ENCODE assay signal across 9 cellular contexts in the genomic region with DNA sequence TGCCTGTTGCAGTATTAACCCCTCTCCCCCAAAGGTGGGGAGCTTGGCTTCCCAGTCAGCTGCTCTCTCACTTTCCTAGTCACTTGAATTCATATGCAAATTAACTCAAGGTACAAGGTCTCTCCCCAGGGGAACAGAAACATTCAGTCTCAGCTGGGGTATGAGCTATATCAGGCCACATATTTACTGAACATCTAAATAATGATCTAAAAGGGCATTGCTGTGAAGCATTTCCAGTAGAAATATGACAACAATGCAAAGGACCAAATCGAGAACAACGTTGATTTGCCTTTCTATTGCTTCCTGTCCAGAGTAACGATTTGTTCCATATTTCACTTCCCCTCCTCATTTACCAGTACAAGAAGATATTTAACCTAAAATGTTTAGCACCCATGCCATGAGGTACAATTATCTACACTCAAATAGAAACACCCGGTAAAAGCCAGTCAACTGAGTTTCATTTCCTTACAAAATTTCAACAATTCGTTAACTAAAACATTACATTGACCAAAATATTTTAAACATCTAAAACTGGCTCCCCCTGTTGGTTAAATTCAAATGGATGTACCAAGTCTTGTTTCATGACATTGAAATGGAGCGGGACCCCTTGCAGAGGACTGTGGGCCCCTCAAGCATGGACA. TPM values are rescaled to one million over a fixed set of nuclear protein-coding genes. Genes with fewer than 3 reads are reported as not detected.
DNase-seq lines count a peak whose midpoint lies in the region; ATAC-seq and TF ChIP-seq lines count a peak whose summit lies in the region.
"Had no signal": no experiment of that assay in that cellular context is flagged by ENCODE, and none has a peak within 500 bp of the region (broad histone marks: within the 10 kb centered on the region; RNA-seq: fewer than 3 reads in every experiment).

No MANE protein-coding gene starts in this region.

- no peaks in the 10 kb centered on the region for H3K9me2 ChIP-seq in SU-DHL-6 (replicated peaks; ENCODE audit: insufficient read depth, low read length)

- peak overlapping the region in 3 of 7 donors; percentile 48 to 75 (median 51) for H3K27ac Mint-ChIP-seq in CD14-positive monocyte

- H3K4me3 Mint-ChIP-seq in CD14-positive monocyte: peak overlapping the region; percentile 21 to 81

- no peaks in the 10 kb centered on the region for H3F3A ChIP-seq in SU-DHL-6 (ENCODE audit: insufficient read depth)

- H3K36me3 Mint-ChIP-seq in CD14-positive monocyte: peaks cover 0 to 2% of the 10 kb centered on the region in 2 donors

- peaks cover 3 to 10% (median 6%) of the 10 kb centered on the region in 7 donors for H3K9me3 Mint-ChIP-seq in CD14-positive monocyte

- TF ChIP-seq CTCF in CD14-positive monocyte (IDR thresholded peaks at IDR 0.05): peak; percentile 59
- TF ChIP-seq CTCF in SU-DHL-6 (IDR thresholded peaks at IDR 0.05; ENCODE audit: insufficient read depth, low read length, poor library complexity, severe bottlenecking): peak; percentile 46
- peak; percentile 7 for TF ChIP-seq CTCF in lung (IDR thresholded peaks at IDR 0.05; ENCODE audit: control extremely low read depth, extremely low read depth)

- no peak overlapping the region for H3K4me3 ChIP-seq in SU-DHL-6 (ENCODE audit: insufficient read depth, low read length, poor library complexity, severe bottlenecking)
- no peak overlapping the region for H3K4me3 ChIP-seq in lung

- peaks cover 0 to 1% (median 1%) of the 10 kb centered on the region in 3 donors for H3K27me3 Mint-ChIP-seq in CD14-positive monocyte (ENCODE audit: low read depth in 3 of 3)

- no peaks in the 10 kb centered on the region for H3K36me3 ChIP-seq in SU-DHL-6 (ENCODE audit: low read length)
- no peaks in the 10 kb centered on the region for H3K36me3 ChIP-seq in lung (ENCODE audit: control insufficient read depth in 2 of 2, insufficient read depth in 2 of 2, low read length in 2 of 2)

- no peak for DNase-seq in CD14-positive monocyte (ENCODE audit: low spot score)
- no peak for DNase-seq in lung (ENCODE audit: low spot score)
- DNase-seq in GDM1 (lab: John Stamatoyannopoulos, UW): no peak
- DNase-seq in posterior cingulate gyrus: no peak
- DNase-seq in OCI-M2 (lab: John Stamatoyannopoulos, UW; ENCODE audit: unreplicated experiment): no peak

- H3K4me1 ChIP-seq in lung (ENCODE audit: control insufficient read depth in 2 of 2, insufficient read depth in 2 of 2, low read length in 2 of 2): no peaks in the 10 kb centered on the region

- H3K9ac ChIP-seq in SU-DHL-6 (ENCODE audit: low read length): 0 out of 2 replicates have a peak overlapping the region, but pooled peaks have one; percentile 2
- H3K9ac ChIP-seq: KMS-11 had no signal

- H4K20me1 ChIP-seq in SU-DHL-6 (ENCODE audit: low read depth, low read length): no peaks in the 10 kb centered on the region

- H3K27me3 ChIP-seq in SU-DHL-6 (ENCODE audit: low read length) (no peaks in the 10 kb centered on the region), lung (ENCODE audit: control insufficient read depth, insufficient read depth) (no peaks in the 10 kb centered on the region)

- H3K4me2 ChIP-seq in SU-DHL-6 (ENCODE audit: low read depth, low read length, poor library complexity, severe bottlenecking): peak overlapping the region; percentile 53
- H3K4me2 ChIP-seq: KMS-11 had no signal

- ATAC-seq in GM19035 (IDR thresholded peaks at IDR 0.05; ENCODE audit: unreplicated experiment) (peak; percentile 93), HG03066 (IDR thresholded peaks at IDR 0.05; ENCODE audit: low read depth, unreplicated experiment) (peak; percentile 93), lung (ENCODE audit: insufficient read depth, low FRiP score) (no peak)

- intact Hi-C loops in CD14-positive monocyte (cut with micrococcal nuclease): no loop called here
- intact Hi-C loops in posterior cingulate gyrus (cut with DNase I): no loop called here

- WGBS in lung, 2 donors: 25 to 36% methylated on average over 6 of the region's 6 CpGs

- H3K27ac ChIP-seq in SU-DHL-6 (ENCODE audit: low read depth, low read length) (peak overlapping the region; percentile 36), lung (ENCODE audit: low read depth in 1 of 2, low read length in 1 of 2) (no peak overlapping the region)
- H3K27ac ChIP-seq: KMS-11 had no signal

- no peaks in the 10 kb centered on the region for H3K9me3 ChIP-seq in SU-DHL-6 (ENCODE audit: insufficient read depth, low read length)
- peaks cover 0 to 5% of the 10 kb centered on the region in 2 donors for H3K9me3 ChIP-seq in lung (ENCODE audit: control insufficient read depth in 2 of 2, insufficient read depth in 1 of 2, low read length in 1 of 2)

- H3K79me2 ChIP-seq in SU-DHL-6 (ENCODE audit: insufficient read depth, low read length): no peaks in the 10 kb centered on the region

- H3K4me1 Mint-ChIP-seq in CD14-positive monocyte: peaks cover 31% of the 10 kb centered on the region

- peak overlapping the region; percentile 61 for H2AFZ ChIP-seq in SU-DHL-6 (ENCODE audit: low read depth, low read length, severe bottlenecking)

RNA-seq across cellular contexts. Expression of a gene that starts 36.5 kb away (rescaled TPM):
- polyA plus RNA-seq in CD14-positive monocyte (10 to 100 TPM in 1 of 2 donors, 1 to 10 TPM in 1; 5.7 to 10.6 TPM), lung (10 to 100 TPM in 1 of 2 donors, 1 to 10 TPM in 1; 3.4 to 12.7 TPM)
- 10 to 100 TPM; 15.4 to 18.0 TPM for total RNA-seq in lung

RNA-seq across cellular contexts. Expression of a gene that starts 43.4 kb away (rescaled TPM):
- polyA plus RNA-seq in CD14-positive monocyte (10 to 100 TPM; 24.1 to 31.4 TPM), lung (10 to 100 TPM; 14.3 to 17.6 TPM)
- total RNA-seq in lung: 100 to 1,000 TPM in 1 of 2 donors, 10 to 100 TPM in 1; 58.1 to 352 TPM

Comparison
In these comparisons a context has a peak if more than half of its experiments do, and no peak if none do; other contexts are left out.
1. CTCF ChIP-seq: peak in every context shown above with its lines; median percentile 59 in CD14-positive monocyte; 46 in SU-DHL-6; 7 in lung.